In the genomic region with DNA sequence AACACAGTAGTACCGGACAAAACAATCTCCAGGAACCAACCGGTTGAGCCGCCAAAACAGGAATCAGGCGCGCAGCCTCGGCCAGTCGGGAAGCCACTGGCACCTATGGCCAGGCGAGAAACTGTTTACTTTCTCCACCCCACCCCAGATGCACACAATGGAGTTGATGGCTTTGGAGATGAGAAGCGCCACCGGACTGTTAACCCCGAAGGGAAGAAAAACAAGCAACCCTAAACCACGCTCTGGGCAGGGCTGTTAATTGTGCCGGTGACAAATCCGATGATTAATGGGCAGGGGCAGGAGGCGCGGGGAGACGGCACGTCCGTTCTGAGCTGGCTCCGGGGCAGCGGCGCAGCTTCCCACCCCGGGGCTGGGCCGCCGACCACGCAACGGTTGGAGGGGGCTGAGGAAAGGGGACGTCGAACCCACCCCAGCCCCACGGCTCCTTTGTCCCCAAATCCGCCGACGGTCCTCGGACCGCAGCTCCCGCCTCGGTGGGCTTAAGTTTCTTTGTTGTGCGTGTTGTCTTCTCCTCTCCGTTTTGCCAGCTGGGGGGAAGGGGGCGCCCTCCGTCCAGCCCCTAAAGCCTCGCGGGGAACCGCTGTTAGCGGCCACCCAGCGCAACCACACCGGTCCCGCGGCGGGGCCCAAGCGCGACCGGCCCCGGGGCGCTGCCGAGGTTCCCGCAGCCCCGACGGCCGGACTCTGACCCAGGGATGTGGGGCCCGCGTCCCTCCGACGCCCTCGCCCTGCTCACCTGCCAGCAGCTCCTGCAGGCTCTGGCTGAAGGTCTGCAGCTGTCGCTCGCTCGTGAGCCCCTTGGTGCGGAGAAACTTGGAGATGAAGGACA, we compare ENCODE assay signal across 1 cellular context.
TF ChIP-seq lines count a peak whose summit lies in the region.

No MANE protein-coding gene starts in this region.

TF ChIP-seq in GM23338, 12 proteins besides CTCF, POLR2A, EP300 and RAD21 (continued from another document):
- TF ChIP-seq, protein P1, sequence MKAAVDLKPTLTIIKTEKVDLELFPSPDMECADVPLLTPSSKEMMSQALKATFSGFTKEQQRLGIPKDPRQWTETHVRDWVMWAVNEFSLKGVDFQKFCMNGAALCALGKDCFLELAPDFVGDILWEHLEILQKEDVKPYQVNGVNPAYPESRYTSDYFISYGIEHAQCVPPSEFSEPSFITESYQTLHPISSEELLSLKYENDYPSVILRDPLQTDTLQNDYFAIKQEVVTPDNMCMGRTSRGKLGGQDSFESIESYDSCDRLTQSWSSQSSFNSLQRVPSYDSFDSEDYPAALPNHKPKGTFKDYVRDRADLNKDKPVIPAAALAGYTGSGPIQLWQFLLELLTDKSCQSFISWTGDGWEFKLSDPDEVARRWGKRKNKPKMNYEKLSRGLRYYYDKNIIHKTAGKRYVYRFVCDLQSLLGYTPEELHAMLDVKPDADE (IDR thresholded peaks at IDR 0.05): no peak
- TF ChIP-seq CREB1 (CRISPR knock-in tag; IDR thresholded peaks at IDR 0.05; ENCODE audit: low read depth) (no peak), JUNB (IDR thresholded peaks at IDR 0.05; ENCODE audit: unreplicated experiment) (no peak), ZNF331 (CRISPR knock-in tag; IDR thresholded peaks at IDR 0.05; ENCODE audit: low read depth) (no peak)
